Comparison of ENCODE assay signal across 12 cellular contexts in the genomic region with DNA sequence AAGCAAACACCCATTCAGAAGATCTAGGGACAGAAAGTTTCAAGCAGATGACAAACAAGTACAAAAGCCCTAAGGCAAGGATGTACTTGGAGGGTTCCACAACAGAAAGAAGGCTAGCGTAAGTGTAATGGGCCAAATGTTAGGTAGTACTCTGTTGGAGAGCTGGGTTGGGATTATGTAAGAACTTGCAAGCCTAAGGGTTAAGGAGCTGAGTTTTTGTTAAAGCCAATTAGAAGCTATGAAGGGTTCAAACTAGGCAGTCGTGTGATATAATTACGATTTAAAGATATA. TPM values are rescaled to one million over a fixed set of nuclear protein-coding genes. Genes with fewer than 3 reads are reported as not detected.
DNase-seq lines count a peak whose midpoint lies in the region; ATAC-seq, FAIRE-seq and TF ChIP-seq lines count a peak whose summit lies in the region.
"Had no signal": no experiment of that assay in that cellular context is flagged by ENCODE, and none has a peak within 500 bp of the region (broad histone marks: within the 10 kb centered on the region; RNA-seq: fewer than 3 reads in every experiment).

No MANE protein-coding gene starts in this region.

- H3K4me3 Mint-ChIP-seq in CD8-positive, alpha-beta T cell, result no peak overlapping the region

- H3K27me3 ChIP-seq in PC-3 (ENCODE audit: low read length) (no peaks in the 10 kb centered on the region), mammary epithelial cell (ENCODE audit: insufficient read depth, low read length) (no peaks in the 10 kb centered on the region), HepG2 (ENCODE audit: control insufficient read depth in 1 of 2, insufficient read depth in 2 of 2, low read length in 2 of 2) (no peaks in the 10 kb centered on the region), thoracic aorta (replicated peaks; ENCODE audit: insufficient read depth) (no peaks in the 10 kb centered on the region)
- no peaks in the 10 kb centered on the region for H3K27me3 ChIP-seq in CD8-positive, alpha-beta T cell (ENCODE audit: insufficient read depth, low read length)

- WGBS in mammary epithelial cell (ENCODE audit: low coverage, missing lambda C conversion rate), result 44% methylated on average over 3 of the region's 3 CpGs
- 100% methylated on average over 3 of the region's 3 CpGs for WGBS in HepG2 (ENCODE audit: low lambda C conversion rate)

- TF ChIP-seq EP300 in HepG2 (IDR thresholded peaks at IDR 0.05; ENCODE audit: low read depth in 2 of 2, low read length in 2 of 2), result no peak
- TF ChIP-seq EP300 in HepG2 (CRISPR knock-in tag; IDR thresholded peaks at IDR 0.05; ENCODE audit: borderline replicate concordance), result no peak

- H3K79me2 ChIP-seq in PC-3 (ENCODE audit: low read length) (peaks cover 9% of the 10 kb centered on the region), mammary epithelial cell (ENCODE audit: insufficient read depth, low read length) (peaks cover 21% of the 10 kb centered on the region), HepG2 (ENCODE audit: insufficient read depth, low read length) (no peaks in the 10 kb centered on the region)

- H3K9me3 ChIP-seq in PC-3 (ENCODE audit: low read length) (no peaks in the 10 kb centered on the region), mammary epithelial cell (replicated peaks; ENCODE audit: insufficient read depth, low read length) (no peaks in the 10 kb centered on the region), HepG2 (ENCODE audit: low read length) (no peaks in the 10 kb centered on the region), thoracic aorta (no peaks in the 10 kb centered on the region)
- H3K9me3 ChIP-seq in CD8-positive, alpha-beta T cell (ENCODE audit: low read length), result no peaks in the 10 kb centered on the region

- ATAC-seq in PC-3, result no peak
- ATAC-seq in HepG2, result no peak
- no peak for ATAC-seq in thoracic aorta (ENCODE audit: insufficient number of reproducible peaks, low FRiP score, low read depth)
- no peak for ATAC-seq in CD8-positive, alpha-beta T cell

- DNase-seq in PC-3 (no peak), mammary epithelial cell (peak; percentile 8), HepG2 (ENCODE audit: low spot score) (no peak), thoracic aorta (ENCODE audit: low spot score) (no peak), caudate nucleus (lab: John Stamatoyannopoulos, UW) (no peak), NCI-H1694 (lab: John Stamatoyannopoulos, UW) (no peak)
- no peak for DNase-seq in CD8-positive, alpha-beta T cell
- no peak for DNase-seq in activated CD8-positive, alpha-beta memory T cell treated with anti-CD3 and anti-CD28 coated beads, Interleukin-2, amount 50 U/mL, for 48 hours
- DNase-seq: activated T-cell treated with anti-CD3 and anti-CD28 coated beads for 4 hours, midbrain, NCI-H187, posterior cingulate gyrus had no signal

- H3K4me3 ChIP-seq in PC-3 (ENCODE audit: low read length) (no peak overlapping the region), mammary epithelial cell (replicated peaks in 1 of 3; ENCODE audit: insufficient read depth in 1 of 3, low read depth in 2 of 3, low read length in 3 of 3) (no peak overlapping the region), HepG2 (replicated peaks in 1 of 3; ENCODE audit: insufficient read depth in 1 of 3, low read depth in 2 of 3, low read length in 3 of 3) (no peak overlapping the region), thoracic aorta (no peak overlapping the region)
- H3K4me3 ChIP-seq in CD8-positive, alpha-beta T cell (ENCODE audit: low read depth, low read length), result no peak overlapping the region

- H3K27ac Mint-ChIP-seq in CD8-positive, alpha-beta T cell, result no peak overlapping the region

- no peak overlapping the region for H3K4me2 ChIP-seq in PC-3 (ENCODE audit: low read length)
- no peak overlapping the region for H3K4me2 ChIP-seq in mammary epithelial cell (ENCODE audit: insufficient read depth, low read depth, low read length)
- no peak overlapping the region for H3K4me2 ChIP-seq in HepG2 (ENCODE audit: low read depth, low read length)

- 0 out of 2 replicates have a peak overlapping the region, but pooled peaks have one; percentile 1 for H3K27ac ChIP-seq in PC-3 (ENCODE audit: low read length)
- H3K27ac ChIP-seq in mammary epithelial cell (ENCODE audit: insufficient read depth, low read depth, low read length), result peak overlapping the region; percentile 73
- no peak overlapping the region for H3K27ac ChIP-seq in HepG2 (ENCODE audit: extremely low read length, insufficient read depth, low read length)
- peak overlapping the region; percentile 46 to 86 for H3K27ac ChIP-seq in thoracic aorta
- no peak overlapping the region for H3K27ac ChIP-seq in caudate nucleus (ENCODE audit: low read depth, low read length)
- no peak overlapping the region for H3K27ac ChIP-seq in CD8-positive, alpha-beta T cell (ENCODE audit: low read depth, low read length)

- CTCF ChIA-PET in PC-3 (lab: Charles Lee), result no interaction called here
- CTCF ChIA-PET in mammary epithelial cell (lab: Charles Lee; ENCODE audit: low non-redundant PET), result interaction anchor here (0.9 kb wide), 1 partner anchor 18 kb away, joined by 4 read pairs; no protein-coding TSS in a partner anchor
- CTCF ChIA-PET in HepG2 (lab: Yijun Ruan, JAX; ENCODE audit: low intra/inter-chr PET ratio, low total read pairs), result no interaction called here
- CTCF ChIA-PET in CD8-positive, alpha-beta T cell (lab: Charles Lee), result interaction anchor here (0.8 to 1.8 kb wide), 3 partner anchors 10 to 186 kb away, joined by 3 to 6 read pairs (median 4); no protein-coding TSS in a partner anchor

- H3K36me3 Mint-ChIP-seq in CD8-positive, alpha-beta T cell, result peaks cover 80% of the 10 kb centered on the region

- TF ChIP-seq POLR2A in HepG2 (IDR thresholded peaks at IDR 0.05; ENCODE audit: insufficient read depth in 1 of 2, low read depth in 2 of 2, low read length in 2 of 2), result no peak

- H3K27me3 Mint-ChIP-seq in CD8-positive, alpha-beta T cell (ENCODE audit: low read depth), result no peaks in the 10 kb centered on the region

- peaks cover 38% of the 10 kb centered on the region for H3K4me1 ChIP-seq in PC-3 (ENCODE audit: insufficient read depth, low read length)
- peaks cover 27% of the 10 kb centered on the region for H3K4me1 ChIP-seq in mammary epithelial cell (ENCODE audit: insufficient read depth, low read length)
- H3K4me1 ChIP-seq in HepG2 (ENCODE audit: insufficient read depth, low read length), result peaks cover 37% of the 10 kb centered on the region
- peaks cover 13 to 24% of the 10 kb centered on the region in 2 donors for H3K4me1 ChIP-seq in thoracic aorta (ENCODE audit: control insufficient read depth in 1 of 2, low read depth in 2 of 2)
- H3K4me1 ChIP-seq in CD8-positive, alpha-beta T cell (ENCODE audit: insufficient read depth, low read length), result no peaks in the 10 kb centered on the region

- dilution Hi-C loops in mammary epithelial cell (cut with HindIII; ENCODE audit: low sequenced_read_pairs), result no loop called here

- no peaks in the 10 kb centered on the region for H3K9me3 Mint-ChIP-seq in CD8-positive, alpha-beta T cell

- H3K36me3 ChIP-seq in PC-3 (ENCODE audit: low read depth, low read length) (peaks cover 28% of the 10 kb centered on the region; the same call in 1 of the 2 replicates), mammary epithelial cell (ENCODE audit: insufficient read depth, low read length) (peaks cover 33% of the 10 kb centered on the region), HepG2 (replicated peaks in 1 of 2; ENCODE audit: control insufficient read depth in 1 of 2, insufficient read depth in 2 of 2, low read length in 2 of 2) (peaks cover 48 to 92% of the 10 kb centered on the region in 2 experiments), thoracic aorta (peaks cover 13% of the 10 kb centered on the region)
- H3K36me3 ChIP-seq in CD8-positive, alpha-beta T cell (ENCODE audit: insufficient read depth, low read length), result peaks cover 30% of the 10 kb centered on the region

- intact Hi-C loops in PC-3 (cut with micrococcal nuclease), result no loop called here
- intact Hi-C loops in mammary epithelial cell (cut with micrococcal nuclease), result loop anchor here (5.0 kb wide), 2 partner anchors 96 to 161 kb away; no protein-coding TSS in a partner anchor
- intact Hi-C loops in HepG2 (cut with micrococcal nuclease; ENCODE audit: unreplicated experiment), result no loop called here
- intact Hi-C loops in CD8-positive, alpha-beta T cell (cut with DNase I, micrococcal nuclease), result loop anchor here in 1 of 2 experiments (10.0 kb wide), 1 partner anchor 189 kb away; no protein-coding TSS in a partner anchor

- H3K9me2 ChIP-seq in PC-3 (replicated peaks; ENCODE audit: low read length), result no peaks in the 10 kb centered on the region

- peaks cover 4% of the 10 kb centered on the region for H3F3A ChIP-seq in PC-3 (ENCODE audit: low read length, unreplicated experiment)

- POLR2A ChIA-PET in PC-3 (lab: Charles Lee; ENCODE audit: unreplicated experiment), result no interaction called here
- POLR2A ChIA-PET in HepG2 (lab: Yijun Ruan, JAX), result interaction anchor here (0.7 to 1.9 kb wide), 7 partner anchors 7 to 140 kb away, joined by 3 to 11 read pairs (median 4); a partner anchor contains a TSS
- POLR2A ChIA-PET in CD8-positive, alpha-beta T cell (lab: Charles Lee), result interaction anchor here (0.7 kb wide), 1 partner anchor 38 kb away, joined by 3 read pairs; no protein-coding TSS in a partner anchor

- in situ Hi-C loops in mammary epithelial cell (cut with MboI; ENCODE audit: low sequenced_read_pairs in 2 of 2), result no loop called here
- in situ Hi-C loops in HepG2 (cut with HindIII; ENCODE audit: extremely low pct_ligation_motif_present, low pct_unique_long_range_greater_than_20kb), result no loop called here

- H3K4me1 Mint-ChIP-seq in CD8-positive, alpha-beta T cell (ENCODE audit: low read depth), result peaks cover 3% of the 10 kb centered on the region

- no peak for FAIRE-seq in HepG2 (lab: Jason Lieb, UNC)

- BruUV-seq in PC-3 (replicated peaks; lab: Mats Ljungman, UMichigan), result no TSS peak
- BruUV-seq in mammary epithelial cell (replicated peaks; lab: Mats Ljungman, UMichigan), result no TSS peak
- no TSS peak for BruUV-seq in HepG2 (replicated peaks; lab: Mats Ljungman, UMichigan)

- H3K9ac ChIP-seq in PC-3 (ENCODE audit: low read length), result no peak overlapping the region
- H3K9ac ChIP-seq in mammary epithelial cell (ENCODE audit: insufficient read depth, low read length), result peak overlapping the region; percentile 19
- H3K9ac ChIP-seq in HepG2 (ENCODE audit: insufficient read depth, low read depth, low read length), result no peak overlapping the region

- H2AFZ ChIP-seq in PC-3 (ENCODE audit: low read length), result no peak overlapping the region
- H2AFZ ChIP-seq in mammary epithelial cell (ENCODE audit: low read depth, low read length), result no peak overlapping the region
- no peak overlapping the region for H2AFZ ChIP-seq in HepG2 (ENCODE audit: low read length)

- TF ChIP-seq RAD21 in HepG2 (CRISPR knock-in tag; IDR thresholded peaks at IDR 0.05), result no peak

- H4K20me1 ChIP-seq in PC-3 (ENCODE audit: low read length) (no peaks in the 10 kb centered on the region), mammary epithelial cell (ENCODE audit: insufficient read depth, low read length) (no peaks in the 10 kb centered on the region), HepG2 (ENCODE audit: insufficient read depth, low read length) (no peaks in the 10 kb centered on the region)

- TF ChIP-seq CTCF in PC-3 (conservative IDR thresholded peaks at IDR 0.05; ENCODE audit: low read depth, low read length), result no peak
- TF ChIP-seq CTCF in mammary epithelial cell (conservative IDR thresholded peaks at IDR 0.05 in 1 of 2, IDR thresholded peaks at IDR 0.05 in 1 of 2; ENCODE audit: extremely low read depth in 1 of 2, insufficient read depth in 1 of 2, low read depth in 1 of 2, low read length in 2 of 2), result no peak
- no peak for TF ChIP-seq CTCF in HepG2 (CRISPR knock-in tag; IDR thresholded peaks at IDR 0.05)
- TF ChIP-seq CTCF in thoracic aorta (IDR thresholded peaks at IDR 0.05), result no peak
- no peak for TF ChIP-seq CTCF in CD8-positive, alpha-beta T cell (IDR thresholded peaks at IDR 0.05)

RNA-seq across cellular contexts. Expression of a gene that starts 41.4 kb away (rescaled TPM):
- total RNA-seq in PC-3 (2014; rRNA removed) (152 and 214 TPM in 2 replicates), mammary epithelial cell (100 to 1,000 TPM; 120 to 162 TPM), HepG2 (2016; rRNA removed; fragmentation: Illumina TruSeq; extraction: Trizol) (560 and 761 TPM in 2 replicates), thoracic aorta (100 to 1,000 TPM in 1 of 2 donors, 10 to 100 TPM in 1; 82.6 to 185 TPM)
- polyA plus RNA-seq in mammary epithelial cell (60.7 TPM), HepG2 (2011; rRNA removed) (251 and 312 TPM in 2 replicates)
- polyA minus RNA-seq in mammary epithelial cell, result 159 TPM
- total RNA-seq in HepG2 (2016; cell fraction: cytosol; rRNA removed; fragmentation: Illumina TruSeq; extraction: Trizol; ENCODE audit: low read depth), result 152 and 185 TPM in 2 replicates
- total RNA-seq in HepG2 (2016; cell fraction: insoluble cytoplasmic fraction; rRNA removed; fragmentation: Illumina TruSeq; extraction: Trizol), result 547 and 739 TPM in 2 replicates
- total RNA-seq in HepG2 (2016; cell fraction: membrane; rRNA removed; fragmentation: Illumina TruSeq; extraction: Trizol), result 193 and 217 TPM in 2 replicates
- total RNA-seq in HepG2 (2016; cell fraction: nucleus; rRNA removed; fragmentation: Illumina TruSeq; extraction: Trizol), result 529 and 592 TPM in 2 replicates
- polyA plus RNA-seq in HepG2 (2011; cell fraction: cytosol; rRNA removed), result 136 and 176 TPM in 2 replicates
- polyA plus RNA-seq in HepG2 (2011; cell fraction: nucleus; rRNA removed), result 261 and 311 TPM in 2 replicates
- polyA plus RNA-seq in HepG2 (2012), result 201 and 210 TPM in 2 replicates
- 18.3 and 18.5 TPM in 2 replicates for polyA plus RNA-seq in HepG2 (2016; cell fraction: cytosol; fragmentation: Illumina TruSeq; extraction: Trizol; ENCODE audit: low read depth)
- polyA plus RNA-seq in HepG2 (2016; cell fraction: insoluble cytoplasmic fraction; fragmentation: Illumina TruSeq; extraction: Trizol; ENCODE audit: low read depth), result 345 and 361 TPM in 2 replicates
- polyA plus RNA-seq in HepG2 (2016; cell fraction: membrane; fragmentation: Illumina TruSeq; extraction: Trizol; ENCODE audit: low read depth), result 42.8 and 42.9 TPM in 2 replicates
- 433 and 489 TPM in 2 replicates for polyA plus RNA-seq in HepG2 (2016; cell fraction: nucleus; fragmentation: Illumina TruSeq; extraction: Trizol; ENCODE audit: insufficient read depth, low read depth)
- polyA minus RNA-seq in HepG2 (2011; rRNA and poly(A)+ RNA removed; ENCODE audit: low replicate concordance), result 372 and 1,089 TPM in 2 replicates
- polyA minus RNA-seq in HepG2 (2011; cell fraction: cytosol; rRNA and poly(A)+ RNA removed), result 426 and 459 TPM in 2 replicates
- 772 and 919 TPM in 2 replicates for polyA minus RNA-seq in HepG2 (2011; cell fraction: nucleus; rRNA and poly(A)+ RNA removed)
- total RNA-seq in CD8-positive, alpha-beta T cell, result 100 to 1,000 TPM; 148 to 152 TPM

Comparison
In these comparisons a context has a peak if more than half of its experiments do, and no peak if none do; other contexts are left out.
1. H3K27ac ChIP-seq: peak in PC-3 (single experiment), mammary epithelial cell (single experiment) and thoracic aorta (2 of 2); none in HepG2 (single experiment), caudate nucleus (single experiment) and CD8-positive, alpha-beta T cell (single experiment).
2. CTCF ChIA-PET loops: an anchor here in mammary epithelial cell (0.9 kb wide) and CD8-positive, alpha-beta T cell (0.8 to 1.8 kb wide); none called in PC-3 and HepG2.